7 cellular contexts compared by ENCODE assay signal in the genomic region with DNA sequence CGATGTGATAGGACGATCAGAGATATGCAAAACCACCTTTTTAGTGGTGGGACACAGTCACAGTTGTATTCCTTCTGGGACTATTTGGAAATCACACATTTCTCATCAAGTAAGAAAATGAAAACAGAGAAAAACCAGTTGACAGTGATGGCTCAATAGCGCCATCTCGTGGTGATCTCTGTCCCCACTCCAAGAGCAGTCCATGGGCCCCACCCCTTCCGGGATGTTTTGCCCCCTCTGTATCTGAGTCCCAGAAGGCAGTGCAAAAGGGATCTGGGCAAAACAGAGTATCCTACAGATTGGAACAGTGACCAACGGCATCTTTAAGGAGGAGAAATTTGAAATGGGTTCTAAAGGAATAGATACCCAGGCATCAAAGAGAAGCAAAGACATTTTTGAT.
DNase-seq lines count a peak whose midpoint lies in the region; ATAC-seq, FAIRE-seq and TF ChIP-seq lines count a peak whose summit lies in the region.
"Not testable (repeated sequence)": the region's sequence is repeated elsewhere in the genome, so short reads cannot be mapped to it uniquely, and the experiment has no call there.

No MANE protein-coding gene starts in this region.

- CTCF ChIA-PET in endothelial cell of umbilical vein (lab: Charles Lee), result not testable (repeated sequence)

- BruUV-seq in endothelial cell of umbilical vein (replicated peaks; lab: Mats Ljungman, UMichigan), result not testable (repeated sequence)

- not testable (repeated sequence) for H3K4me1 Mint-ChIP-seq in HFFc6 (ENCODE audit: low read depth)

- H3K4me1 ChIP-seq in endothelial cell of umbilical vein (ENCODE audit: control insufficient read depth, extremely low read depth, insufficient read depth, low read length); right lobe of liver; parathyroid adenoma: not testable (repeated sequence)

- ATAC-seq in SK-N-SH treated with all-trans-retinoic acid at 6 μM for 48 hours (peak; percentile 92), right lobe of liver (peak; percentile 45 to 67 (median 56))
- ATAC-seq in activated naive CD4-positive, alpha-beta T cell treated with anti-CD3 and anti-CD28 coated beads, Interleukin-2, amount 50 U/mL, for 72 hours, result peak; percentile 64 to 73

- not testable (repeated sequence) for H3K4me3 Mint-ChIP-seq in HFFc6

- FAIRE-seq in GM12892 (lab: Jason Lieb, UNC), result peak; percentile 64
- FAIRE-seq in endothelial cell of umbilical vein (lab: Jason Lieb, UNC), result peak; percentile 61

- not testable (repeated sequence) for H3K4me2 ChIP-seq in endothelial cell of umbilical vein (ENCODE audit: insufficient read depth, low read length); parathyroid adenoma (ENCODE audit: low read length)

- intact Hi-C loops in endothelial cell of umbilical vein (cut with micrococcal nuclease); right lobe of liver (cut with DNase I): not testable (repeated sequence)

- not testable (repeated sequence) for TF ChIP-seq POLR2A in GM12892 (IDR thresholded peaks at IDR 0.05; ENCODE audit: low read depth, low read length); endothelial cell of umbilical vein (IDR thresholded peaks at IDR 0.05; ENCODE audit: low read depth, low read length); right lobe of liver (IDR thresholded peaks at IDR 0.05)

- not testable (repeated sequence) for H3K36me3 Mint-ChIP-seq in HFFc6 (ENCODE audit: low read depth); activated naive CD4-positive, alpha-beta T cell treated with anti-CD3 and anti-CD28 coated beads, Interleukin-2, amount 50 U/mL, for 72 hours

- not testable (repeated sequence) for H3K27me3 Mint-ChIP-seq in HFFc6 (ENCODE audit: insufficient read depth)

- H3K27ac ChIP-seq in endothelial cell of umbilical vein (ENCODE audit: insufficient read depth, low read depth, low read length); right lobe of liver; parathyroid adenoma: not testable (repeated sequence)

- not testable (repeated sequence) for H3K79me2 ChIP-seq in endothelial cell of umbilical vein (ENCODE audit: control insufficient read depth, insufficient read depth, low read length); parathyroid adenoma

- not testable (repeated sequence) for H3K27me3 ChIP-seq in endothelial cell of umbilical vein (ENCODE audit: control insufficient read depth in 2 of 2, insufficient read depth in 2 of 2, low read length in 2 of 2); right lobe of liver; parathyroid adenoma (ENCODE audit: control insufficient read depth, insufficient read depth, low read length)

- 54% methylated on average over 2 of the region's 6 CpGs for WGBS in right lobe of liver (ENCODE audit: insufficient coverage, low coverage, low lambda C conversion rate, missing lambda C conversion rate)

- not testable (repeated sequence) for DNase-seq in GM12892 (ENCODE audit: insufficient read length); HFFc6; activated naive CD4-positive, alpha-beta T cell treated with anti-CD3 and anti-CD28 coated beads, Interleukin-2, amount 50 U/mL, for 72 hours (ENCODE audit: low spot score in 2 of 2); endothelial cell of umbilical vein (ENCODE audit: low read depth, low spot score); right lobe of liver

- dilution Hi-C loops in endothelial cell of umbilical vein (cut with MboI; ENCODE audit: extremely low pct_ligation_motif_present, low sequenced_read_pairs), result not testable (repeated sequence)

- not testable (repeated sequence) for H3K9me1 ChIP-seq in endothelial cell of umbilical vein (replicated peaks; ENCODE audit: control insufficient read depth, extremely low read depth, insufficient read depth, low read length)

- TF ChIP-seq CTCF in HFFc6 (IDR thresholded peaks at IDR 0.05) (peak; percentile 34; the same call in 1 of the 2 replicates), parathyroid adenoma (IDR thresholded peaks at IDR 0.05) (peak; percentile 9)
- not testable (repeated sequence) for TF ChIP-seq CTCF in endothelial cell of umbilical vein (IDR thresholded peaks at IDR 0.05; ENCODE audit: extremely low read depth in 1 of 2, insufficient read depth in 1 of 2, low read depth in 1 of 2, low read length in 2 of 2); right lobe of liver (IDR thresholded peaks at IDR 0.05)

- not testable (repeated sequence) for H4K20me1 ChIP-seq in endothelial cell of umbilical vein (replicated peaks; ENCODE audit: control insufficient read depth, extremely low read depth, insufficient read depth, low read length)

- not testable (repeated sequence) for H2AFZ ChIP-seq in endothelial cell of umbilical vein (ENCODE audit: low read depth, low read length); parathyroid adenoma

- H3K9me3 ChIP-seq in endothelial cell of umbilical vein (replicated peaks; ENCODE audit: control insufficient read depth, insufficient read depth, low read length); right lobe of liver; parathyroid adenoma (ENCODE audit: control insufficient read depth, low read length): not testable (repeated sequence)

- not testable (repeated sequence) for H3K36me3 ChIP-seq in endothelial cell of umbilical vein (ENCODE audit: control insufficient read depth in 2 of 2, extremely low read depth in 1 of 2, insufficient read depth in 2 of 2, low read length in 2 of 2); right lobe of liver; parathyroid adenoma (ENCODE audit: control insufficient read depth, insufficient read depth, low read length)

- not testable (repeated sequence) for H3K27ac Mint-ChIP-seq in HFFc6; activated naive CD4-positive, alpha-beta T cell treated with anti-CD3 and anti-CD28 coated beads, Interleukin-2, amount 50 U/mL, for 72 hours

- not testable (repeated sequence) for H3K9me3 Mint-ChIP-seq in HFFc6; activated naive CD4-positive, alpha-beta T cell treated with anti-CD3 and anti-CD28 coated beads, Interleukin-2, amount 50 U/mL, for 72 hours

- POLR2A ChIA-PET in endothelial cell of umbilical vein (lab: Charles Lee), result not testable (repeated sequence)

- not testable (repeated sequence) for H3K4me3 ChIP-seq in endothelial cell of umbilical vein (replicated peaks in 1 of 3; ENCODE audit: insufficient read depth in 1 of 3, low read depth in 1 of 3, low read length in 3 of 3); right lobe of liver; parathyroid adenoma (ENCODE audit: low read depth, low read length)

- H3K9ac ChIP-seq in endothelial cell of umbilical vein (replicated peaks; ENCODE audit: extremely low read depth, insufficient read depth, low read length); parathyroid adenoma: not testable (repeated sequence)
